In genomic region chr17:2705263-2705662, GRCh38 we compare ENCODE assay signal across 12 cellular contexts. TPM values are rescaled to one million over a fixed set of nuclear protein-coding genes. Genes with fewer than 3 reads are reported as not detected.
DNase-seq lines count a peak whose midpoint lies in the region; ATAC-seq, FAIRE-seq and TF ChIP-seq lines count a peak whose summit lies in the region.
"Had no signal": no experiment of that assay in that cellular context is flagged by ENCODE, and none has a peak within 500 bp of the region (broad histone marks: within the 10 kb centered on the region; RNA-seq: fewer than 3 reads in every experiment).

No MANE protein-coding gene starts in this region.

- H3K27me3 Mint-ChIP-seq in activated naive CD8-positive, alpha-beta T cell treated with anti-CD3 and anti-CD28 coated beads for 36 hours: no peaks in the 10 kb centered on the region
- no peaks in the 10 kb centered on the region for H3K27me3 Mint-ChIP-seq in activated naive CD8-positive, alpha-beta T cell treated with anti-CD3 and anti-CD28 coated beads, Interleukin-2, amount 50 U/mL, for 24 hours
- no peaks in the 10 kb centered on the region for H3K27me3 Mint-ChIP-seq in WTC11 (ENCODE audit: low read depth)

- peaks cover 13% of the 10 kb centered on the region for H3K36me3 Mint-ChIP-seq in activated naive CD8-positive, alpha-beta T cell treated with anti-CD3 and anti-CD28 coated beads for 36 hours
- H3K36me3 Mint-ChIP-seq in activated naive CD8-positive, alpha-beta T cell treated with anti-CD3 and anti-CD28 coated beads, Interleukin-2, amount 50 U/mL, for 24 hours (ENCODE audit: low read depth): peaks cover 26% of the 10 kb centered on the region
- H3K36me3 Mint-ChIP-seq in WTC11: peaks cover 12% of the 10 kb centered on the region

- TF ChIP-seq CTCF in WTC11 (IDR thresholded peaks at IDR 0.05): no peak
- TF ChIP-seq CTCF in foreskin fibroblast (IDR thresholded peaks at IDR 0.05; ENCODE audit: low read depth, low read length): no peak
- TF ChIP-seq CTCF in D721Med (IDR thresholded peaks at IDR 0.05; ENCODE audit: insufficient read depth, missing control alignments): no peak

- H3K9me3 Mint-ChIP-seq in activated naive CD8-positive, alpha-beta T cell treated with anti-CD3 and anti-CD28 coated beads for 36 hours: no peaks in the 10 kb centered on the region
- H3K9me3 Mint-ChIP-seq in activated naive CD8-positive, alpha-beta T cell treated with anti-CD3 and anti-CD28 coated beads, Interleukin-2, amount 50 U/mL, for 24 hours: no peaks in the 10 kb centered on the region
- H3K9me3 Mint-ChIP-seq in WTC11: no peaks in the 10 kb centered on the region

- CTCF ChIA-PET in WTC11 (lab: Charles Lee): interaction anchor here (0.6 to 1.0 kb wide), 4 partner anchors 16 to 323 kb away, joined by 3 to 4 read pairs (median 4); no protein-coding TSS in a partner anchor

- no peaks in the 10 kb centered on the region for H3K27me3 ChIP-seq in skeletal muscle satellite cell (ENCODE audit: control insufficient read depth, insufficient read depth, low read length)
- H3K27me3 ChIP-seq: suprapubic skin had no signal

- no peak overlapping the region for H3K4me3 Mint-ChIP-seq in activated naive CD8-positive, alpha-beta T cell treated with anti-CD3 and anti-CD28 coated beads for 36 hours
- no peak overlapping the region for H3K4me3 Mint-ChIP-seq in activated naive CD8-positive, alpha-beta T cell treated with anti-CD3 and anti-CD28 coated beads, Interleukin-2, amount 50 U/mL, for 24 hours
- H3K4me3 Mint-ChIP-seq in WTC11: no peak overlapping the region

- H3K36me3 ChIP-seq in skeletal muscle satellite cell (ENCODE audit: insufficient read depth, low read length): peaks cover 28% of the 10 kb centered on the region

- no peaks in the 10 kb centered on the region for H3K9me3 ChIP-seq in skeletal muscle satellite cell (replicated peaks; ENCODE audit: low read length)
- H3K9me3 ChIP-seq: suprapubic skin had no signal

- no peak for FAIRE-seq in D721Med (lab: Jason Lieb, UNC)

- ATAC-seq in activated naive CD8-positive, alpha-beta T cell treated with anti-CD3 and anti-CD28 coated beads, Interleukin-2, amount 50 U/mL, for 24 hours: no peak
- ATAC-seq in WTC11 (no peak), GM18858 (IDR thresholded peaks at IDR 0.05; ENCODE audit: unreplicated experiment) (no peak)

- no peak for DNase-seq in activated naive CD8-positive, alpha-beta T cell treated with anti-CD3 and anti-CD28 coated beads for 36 hours
- DNase-seq in activated naive CD8-positive, alpha-beta T cell treated with anti-CD3 and anti-CD28 coated beads, Interleukin-2, amount 50 U/mL, for 24 hours: no peak
- DNase-seq in WTC11 (ENCODE audit: low spot score) (no peak), foreskin fibroblast (peak; percentile 67 to 85), amygdala (lab: John Stamatoyannopoulos, UW) (no peak), D721Med (ENCODE audit: insufficient read length, low spot score) (no peak)
- DNase-seq: effector CD4-positive, alpha-beta T cell; GDM1; NCI-H345 had no signal

- H3K9ac ChIP-seq in skeletal muscle satellite cell (ENCODE audit: low read depth, low read length): peak overlapping the region; percentile 4

- peak overlapping the region; percentile 24 for H3K4me2 ChIP-seq in skeletal muscle satellite cell (ENCODE audit: low read length)

- H3K4me1 Mint-ChIP-seq in activated naive CD8-positive, alpha-beta T cell treated with anti-CD3 and anti-CD28 coated beads for 36 hours: peaks cover 24% of the 10 kb centered on the region
- H3K4me1 Mint-ChIP-seq in activated naive CD8-positive, alpha-beta T cell treated with anti-CD3 and anti-CD28 coated beads, Interleukin-2, amount 50 U/mL, for 24 hours: peaks cover 25% of the 10 kb centered on the region
- peaks cover 37% of the 10 kb centered on the region for H3K4me1 Mint-ChIP-seq in WTC11

- H3K27ac Mint-ChIP-seq in activated naive CD8-positive, alpha-beta T cell treated with anti-CD3 and anti-CD28 coated beads for 36 hours: peak overlapping the region; percentile 3
- H3K27ac Mint-ChIP-seq in activated naive CD8-positive, alpha-beta T cell treated with anti-CD3 and anti-CD28 coated beads, Interleukin-2, amount 50 U/mL, for 24 hours: no peak overlapping the region
- peak overlapping the region; percentile 57 for H3K27ac Mint-ChIP-seq in WTC11

- POLR2A ChIA-PET in WTC11 (lab: Charles Lee): no interaction called here

- no peak overlapping the region for H3K4me3 ChIP-seq in foreskin fibroblast (ENCODE audit: low read depth in 1 of 2, low read length in 2 of 2)
- H3K4me3 ChIP-seq in skeletal muscle satellite cell (ENCODE audit: low read length): no peak overlapping the region
- H3K4me3 ChIP-seq: suprapubic skin had no signal

- peaks cover 54% of the 10 kb centered on the region for H3K4me1 ChIP-seq in skeletal muscle satellite cell (ENCODE audit: control insufficient read depth, insufficient read depth, low read length)

TF ChIP-seq in WTC11, 78 proteins besides CTCF, POLR2A, EP300 and RAD21 (continues in another document):
- TF ChIP-seq ZBTB43 (CRISPR knock-in tag; IDR thresholded peaks at IDR 0.05) (no peak), PREB (CRISPR knock-in tag; IDR thresholded peaks at IDR 0.05; ENCODE audit: borderline replicate concordance) (no peak), ATF1 (CRISPR knock-in tag; IDR thresholded peaks at IDR 0.05) (no peak), MXD4 (CRISPR knock-in tag; IDR thresholded peaks at IDR 0.05; ENCODE audit: borderline replicate concordance) (no peak), NFATC4 (CRISPR knock-in tag; IDR thresholded peaks at IDR 0.05) (no peak), ERG (CRISPR knock-in tag; IDR thresholded peaks at IDR 0.05) (no peak), AFF4 (CRISPR knock-in tag; IDR thresholded peaks at IDR 0.05; ENCODE audit: borderline replicate concordance) (no peak), NR3C1 (CRISPR knock-in tag; conservative IDR thresholded peaks at IDR 0.05; ENCODE audit: low read depth) (no peak), FOXK1 (CRISPR knock-in tag; IDR thresholded peaks at IDR 0.05) (no peak), ZNF416 (CRISPR knock-in tag; IDR thresholded peaks at IDR 0.05) (no peak)

RNA-seq across cellular contexts. Expression of gene CLUH, which starts 6.3 kb away (rescaled TPM):
- 100 to 1,000 TPM; 162 to 171 TPM for total RNA-seq in activated naive CD8-positive, alpha-beta T cell treated with anti-CD3 and anti-CD28 coated beads for 36 hours
- 79.8 to 105 TPM (median 83.1 TPM) in 3 replicates for total RNA-seq in WTC11 (2021)
- 67.4 and 100 TPM in 2 replicates for total RNA-seq in skeletal muscle satellite cell (2012; rRNA removed)

RNA-seq across cellular contexts. Expression of gene CCDC92B, which starts 44.2 kb away (rescaled TPM):
- not detected for total RNA-seq in activated naive CD8-positive, alpha-beta T cell treated with anti-CD3 and anti-CD28 coated beads for 36 hours
- total RNA-seq in WTC11 (2021): 14.4 to 15.2 TPM (median 14.6 TPM) in 3 replicates
- total RNA-seq in skeletal muscle satellite cell (2012; rRNA removed): not detected in 2 replicates

Comparison
In these comparisons a context has a peak if more than half of its experiments do, and no peak if none do; other contexts are left out.
1. DNase-seq: peak in foreskin fibroblast (2 of 2); none in activated naive CD8-positive, alpha-beta T cell treated with anti-CD3 and anti-CD28 coated beads for 36 hours (single experiment), activated naive CD8-positive, alpha-beta T cell treated with anti-CD3 and anti-CD28 coated beads, Interleukin-2, amount 50 U/mL, for 24 hours (single experiment), WTC11 (single experiment), amygdala (0 of 56) and D721Med (single experiment).
2. RNA of gene CCDC92B, which starts 44.2 kb away (total RNA-seq): 14.4 to 15.2 TPM in WTC11; not detected in activated naive CD8-positive, alpha-beta T cell treated with anti-CD3 and anti-CD28 coated beads for 36 hours; every median in the first group is over 10 times any median in the second.